1 cellular context compared by ENCODE assay signal in genomic region chr19:7471696-7472620, GRCh38.
TF ChIP-seq lines count a peak whose summit lies in the region.

No MANE protein-coding gene starts in this region.

TF ChIP-seq in endothelial cell of umbilical vein, 7 proteins besides CTCF, POLR2A, EP300 and RAD21:
- no peak for TF ChIP-seq GATA2 (IDR thresholded peaks at IDR 0.05; ENCODE audit: insufficient read depth, insufficient read length, low read depth, low read length)
- no peak for TF ChIP-seq JUN (IDR thresholded peaks at IDR 0.05; ENCODE audit: borderline replicate concordance, insufficient read depth, insufficient read length, low read depth)
- no peak for TF ChIP-seq MAX (IDR thresholded peaks at IDR 0.05; ENCODE audit: insufficient read depth, insufficient read length)
- TF ChIP-seq MYC (IDR thresholded peaks at IDR 0.05; ENCODE audit: low read depth, low read length) = no peak
- no peak for TF ChIP-seq POLR2AphosphoS5 (IDR thresholded peaks at IDR 0.05; ENCODE audit: insufficient read depth, low read depth, low read length)
